ENCODE assay signal across 21 cellular contexts in genomic region chr4:71445819-71446218, GRCh38.
DNase-seq lines count a peak whose midpoint lies in the region; ATAC-seq and TF ChIP-seq lines count a peak whose summit lies in the region.
"Had no signal": no experiment of that assay in that cellular context is flagged by ENCODE, and none has a peak within 500 bp of the region (broad histone marks: within the 10 kb centered on the region; RNA-seq: fewer than 3 reads in every experiment).

No MANE protein-coding gene starts in this region.

- H3F3A ChIP-seq in MM.1S (ENCODE audit: insufficient read depth, low read length), result peaks cover 10% of the 10 kb centered on the region; the same call in 1 of the 2 replicates

- H3K36me3 ChIP-seq in MM.1S (replicated peaks; ENCODE audit: insufficient read depth, low read length) (no peaks in the 10 kb centered on the region), hepatocyte (replicated peaks; ENCODE audit: insufficient read depth, low read depth) (no peaks in the 10 kb centered on the region), thyroid gland (no peaks in the 10 kb centered on the region), Peyer's patch (no peaks in the 10 kb centered on the region)
- H3K36me3 ChIP-seq: BE2C had no signal

- H3K9me2 ChIP-seq in MM.1S (replicated peaks; ENCODE audit: insufficient read depth, low read length), result no peaks in the 10 kb centered on the region
- no peaks in the 10 kb centered on the region for H3K9me2 ChIP-seq in hepatocyte (replicated peaks; ENCODE audit: insufficient read depth)

- no peak overlapping the region for H3K4me3 ChIP-seq in MM.1S (ENCODE audit: low read length)
- no peak overlapping the region for H3K4me3 ChIP-seq in hepatocyte
- H3K4me3 ChIP-seq in thyroid gland (replicated peaks in 1 of 3), result no peak overlapping the region
- no peak overlapping the region for H3K4me3 ChIP-seq in Peyer's patch
- H3K4me3 ChIP-seq: GM23338, SK-N-MC had no signal

- H3K27ac ChIP-seq in MM.1S (ENCODE audit: low read length) (peak overlapping the region; percentile 21; the same call in 1 of the 2 replicates), hepatocyte (no peak overlapping the region), thyroid gland (peak overlapping the region; percentile 32 to 64 (median 33)), Peyer's patch (no peak overlapping the region)
- H3K27ac ChIP-seq: SK-N-MC had no signal

- DNase-seq in NCI-H2171 treated with DMSO at 0.1 percent for 48 hours (lab: John Stamatoyannopoulos, UW), result peak; percentile 41
- no peak for DNase-seq in NCI-H2171 (lab: John Stamatoyannopoulos, UW)
- no peak for DNase-seq in MM.1S
- peak; percentile 9 for DNase-seq in hepatocyte (ENCODE audit: low spot score)
- peak; percentile 5 to 12 for DNase-seq in thyroid gland
- no peak for DNase-seq in Peyer's patch
- no peak for DNase-seq in amniotic stem cell (lab: John Stamatoyannopoulos, UW)
- DNase-seq: BE2C; Calu3; CD4-positive, CD25-positive, alpha-beta regulatory T cell; GDM1; HCEC 1CT; Kasumi-1; NCI-H1092 treated with DMSO at 0.1 percent for 48 hours; NCI-H1694 treated with DMSO at 0.1 percent for 48 hours; NCI-H345; NK-92 treated with Interleukin-12 subunit alpha and Interleukin-12 subunit beta, amount 100 ng/mL, for 24 hours; SHP77 had no signal

- H4K20me1 ChIP-seq in MM.1S (ENCODE audit: insufficient read depth, low read length) (no peaks in the 10 kb centered on the region), hepatocyte (ENCODE audit: insufficient read depth, poor library complexity, severe bottlenecking) (no peaks in the 10 kb centered on the region)

- H2AFZ ChIP-seq in MM.1S (ENCODE audit: low read length) (no peak overlapping the region), hepatocyte (no peak overlapping the region)
- H2AFZ ChIP-seq: GM23338 had no signal

- H3K9me3 ChIP-seq in MM.1S (replicated peaks; ENCODE audit: insufficient read depth, low read length) (no peaks in the 10 kb centered on the region), hepatocyte (ENCODE audit: low read depth) (no peaks in the 10 kb centered on the region), thyroid gland (no peaks in the 10 kb centered on the region), Peyer's patch (no peaks in the 10 kb centered on the region)
- H3K9me3 ChIP-seq: BE2C had no signal

- no peak overlapping the region for H3K9ac ChIP-seq in MM.1S (ENCODE audit: low read length)

- no peak overlapping the region; the same call in 1 of the 2 replicates for H3K4me2 ChIP-seq in MM.1S (ENCODE audit: low read depth, low read length)
- no peak overlapping the region for H3K4me2 ChIP-seq in hepatocyte
- H3K4me2 ChIP-seq: GM23338 had no signal

- TF ChIP-seq CTCF in MM.1S (IDR thresholded peaks at IDR 0.05; ENCODE audit: low read length), result no peak
- TF ChIP-seq CTCF in hepatocyte (IDR thresholded peaks at IDR 0.05; ENCODE audit: poor library complexity), result no peak
- no peak for TF ChIP-seq CTCF in thyroid gland (IDR thresholded peaks at IDR 0.05)
- no peak for TF ChIP-seq CTCF in Peyer's patch (IDR thresholded peaks at IDR 0.05)

- H3K79me2 ChIP-seq in MM.1S (ENCODE audit: low read length) (no peaks in the 10 kb centered on the region), hepatocyte (no peaks in the 10 kb centered on the region)

- ATAC-seq in GM19455 (IDR thresholded peaks at IDR 0.05; ENCODE audit: unreplicated experiment), result no peak
- ATAC-seq: GM23338 had no signal

- H3K27me3 ChIP-seq in MM.1S (replicated peaks; ENCODE audit: insufficient read depth, low read length) (no peaks in the 10 kb centered on the region), hepatocyte (no peaks in the 10 kb centered on the region), thyroid gland (no peaks in the 10 kb centered on the region), Peyer's patch (no peaks in the 10 kb centered on the region)
- H3K27me3 ChIP-seq: BE2C had no signal

- TF ChIP-seq POLR2A in thyroid gland (IDR thresholded peaks at IDR 0.05) (no peak), Peyer's patch (IDR thresholded peaks at IDR 0.05) (no peak)

- H3K4me1 ChIP-seq in MM.1S (ENCODE audit: low read length) (peaks cover 15% of the 10 kb centered on the region; the same call in 1 of the 2 replicates), hepatocyte (ENCODE audit: insufficient read depth) (peaks cover 8% of the 10 kb centered on the region), thyroid gland (peaks cover 19 to 37% of the 10 kb centered on the region in 2 donors), Peyer's patch (no peaks in the 10 kb centered on the region)
- H3K4me1 ChIP-seq: BE2C had no signal

- 61% methylated on average over 2 of the region's 2 CpGs for WGBS in hepatocyte (ENCODE audit: low lambda C conversion rate, missing lambda C conversion rate)
- WGBS in thyroid gland, 2 donors, result 26 to 33% methylated on average over 2 of the region's 2 CpGs

- intact Hi-C loops in thyroid gland (cut with DNase I), result no loop called here

Comparison
In these comparisons a context has a peak if more than half of its experiments do, and no peak if none do; other contexts are left out.
1. DNase-seq: peak in NCI-H2171 treated with DMSO at 0.1 percent for 48 hours (single experiment), hepatocyte (single experiment) and thyroid gland (2 of 2); none in NCI-H2171 (single experiment), MM.1S (single experiment), Peyer's patch (0 of 3) and amniotic stem cell (single experiment).
2. H3K27ac ChIP-seq: peak in MM.1S (single experiment) and thyroid gland (3 of 3); none in hepatocyte (single experiment) and Peyer's patch (0 of 4).